Comparison of ENCODE assay signal across 24 cellular contexts in the genomic region with DNA sequence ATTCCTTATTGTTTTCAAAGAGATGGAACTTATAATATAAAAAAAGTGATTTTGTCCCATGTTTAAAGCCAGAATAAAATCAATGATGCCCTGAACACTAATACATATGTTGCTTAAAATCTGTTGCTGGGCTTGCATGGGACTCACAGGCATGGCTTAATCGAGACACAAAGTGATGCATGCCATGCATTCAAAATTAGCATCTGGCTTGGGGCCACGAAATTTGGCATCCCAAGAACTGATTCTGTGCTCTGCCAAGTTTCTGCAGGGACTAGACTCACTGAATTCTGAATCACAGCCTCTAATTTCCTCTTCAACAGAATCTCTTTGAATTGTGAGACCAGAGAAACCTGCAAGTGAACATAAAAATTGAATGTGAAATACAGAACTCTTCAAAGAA.
A peak's percentile ranks its signal among the peaks of the same experiment; 100 is the strongest.
DNase-seq lines count a peak whose midpoint lies in the region; ATAC-seq and TF ChIP-seq lines count a peak whose summit lies in the region.
"Had no signal": no experiment of that assay in that cellular context is flagged by ENCODE, and none has a peak within 500 bp of the region (broad histone marks: within the 10 kb centered on the region; RNA-seq: fewer than 3 reads in every experiment).

No MANE protein-coding gene starts in this region.

- POLR2A ChIA-PET in HEK293T (lab: Yijun Ruan, JAX), result no interaction called here

- no peaks in the 10 kb centered on the region for H3K36me3 ChIP-seq in right atrium auricular region
- H3K36me3 ChIP-seq: HAP-1, ovary had no signal

- CTCF ChIA-PET in HEK293T (lab: Yijun Ruan, JAX), result no interaction called here

- H3K27me3 ChIP-seq in right atrium auricular region (no peaks in the 10 kb centered on the region), dorsolateral prefrontal cortex (no peaks in the 10 kb centered on the region)
- H3K27me3 ChIP-seq: ovary, testis had no signal

- no peak for TF ChIP-seq CTCF in right atrium auricular region (IDR thresholded peaks at IDR 0.05)
- no peak for TF ChIP-seq CTCF in dorsolateral prefrontal cortex (IDR thresholded peaks at IDR 0.05 in 54 of 56, conservative IDR thresholded peaks at IDR 0.05 in 2 of 56; ENCODE audit: low read depth in 1 of 56, partially characterized antibody in 56 of 56)

- H3K4me1 ChIP-seq in right atrium auricular region, result peaks cover 0 to 4% of the 10 kb centered on the region in 2 donors
- H3K4me1 ChIP-seq: HAP-1, testis had no signal

- intact Hi-C loops in Right ventricle myocardium inferior (cut with DNase I) (no loop called here), dorsolateral prefrontal cortex (cut with DNase I) (no loop called here)

- peak; percentile 37 for ATAC-seq in Right ventricle myocardium inferior
- ATAC-seq in GM18868 (IDR thresholded peaks at IDR 0.05; ENCODE audit: unreplicated experiment), result no peak
- no peak for ATAC-seq in GM19351 (IDR thresholded peaks at IDR 0.05; ENCODE audit: unreplicated experiment)
- ATAC-seq: activated T-cell treated with anti-CD3 and anti-CD28 coated beads, Interleukin-2, amount 50 U/mL, for 72 hours; stimulated activated effector memory CD8-positive, alpha-beta T cell treated with anti-CD3 and anti-CD28 coated beads, Interleukin-12 subunit alpha, Interleukin-12 subunit beta, amount 100 ng/mL, for 72 hours had no signal

- H3K9me3 ChIP-seq in right atrium auricular region, result no peaks in the 10 kb centered on the region
- H3K9me3 ChIP-seq: HAP-1, ovary, testis had no signal

- DNase-seq in Right ventricle myocardium inferior (ENCODE audit: missing footprints), result no peak
- no peak for DNase-seq in right atrium auricular region (ENCODE audit: low spot score)
- peak in 9 of 10 donors; percentile 23 to 76 (median 61) for DNase-seq in dorsolateral prefrontal cortex
- peak; percentile 80 for DNase-seq in inferior parietal cortex (ENCODE audit: extremely low spot score)
- no peak for DNase-seq in HEK293T (ENCODE audit: extremely low spot score)
- DNase-seq in GM03348 (ENCODE audit: low spot score), result no peak
- DNase-seq: ACHN; activated CD4-positive, alpha-beta T cell treated with anti-CD3 and anti-CD28 coated beads for 1 hour; activated CD8-positive, alpha-beta memory T cell treated with anti-CD3 and anti-CD28 coated beads for 24 hours; activated naive CD4-positive, alpha-beta T cell treated with anti-CD3 and anti-CD28 coated beads, Interleukin-2, amount 50 U/mL, for 16 hours; activated T-cell treated with anti-CD3 and anti-CD28 coated beads, Interleukin-2, amount 50 U/mL, for 72 hours; CD4-positive, alpha-beta T cell; DMS53; Karpas-422; naive B cell; NCI-H1048; NCI-H524; ovary; testis had no signal

- H3K27ac ChIP-seq in right atrium auricular region (no peak overlapping the region), dorsolateral prefrontal cortex (peak overlapping the region in 10 of 59 donors; percentile 1 to 64 (median 28))
- H3K27ac ChIP-seq: ovary, RWPE1, testis had no signal

- no peak overlapping the region for H3K4me3 ChIP-seq in right atrium auricular region
- H3K4me3 ChIP-seq in dorsolateral prefrontal cortex, result peak overlapping the region in 6 of 59 donors; percentile 1 to 23 (median 16)
- H3K4me3 ChIP-seq: HAP-1, ovary, testis had no signal

TF ChIP-seq in HEK293T, 16 proteins besides CTCF, POLR2A, EP300 and RAD21:
- no peak for TF ChIP-seq ZNF384 (IDR thresholded peaks at IDR 0.05)
- no peak for TF ChIP-seq FOXK2 (IDR thresholded peaks at IDR 0.05)
- no peak for TF ChIP-seq LEF1 (IDR thresholded peaks at IDR 0.05; ENCODE audit: borderline replicate concordance)
- TF ChIP-seq FOXA1 (IDR thresholded peaks at IDR 0.05), result no peak
- no peak for TF ChIP-seq CTBP1 (IDR thresholded peaks at IDR 0.05; ENCODE audit: borderline replicate concordance)
- no peak for TF ChIP-seq SUZ12 (IDR thresholded peaks at IDR 0.05)
- TF ChIP-seq NFRKB (IDR thresholded peaks at IDR 0.05), result no peak
- TF ChIP-seq ARNT (IDR thresholded peaks at IDR 0.05), result no peak
- TF ChIP-seq BHLHE40 (IDR thresholded peaks at IDR 0.05; ENCODE audit: borderline replicate concordance), result no peak
- no peak for TF ChIP-seq TARDBP (IDR thresholded peaks at IDR 0.05)
- no peak for TF ChIP-seq FOXM1 (IDR thresholded peaks at IDR 0.05; ENCODE audit: borderline replicate concordance)
- TF ChIP-seq, protein P1, sequence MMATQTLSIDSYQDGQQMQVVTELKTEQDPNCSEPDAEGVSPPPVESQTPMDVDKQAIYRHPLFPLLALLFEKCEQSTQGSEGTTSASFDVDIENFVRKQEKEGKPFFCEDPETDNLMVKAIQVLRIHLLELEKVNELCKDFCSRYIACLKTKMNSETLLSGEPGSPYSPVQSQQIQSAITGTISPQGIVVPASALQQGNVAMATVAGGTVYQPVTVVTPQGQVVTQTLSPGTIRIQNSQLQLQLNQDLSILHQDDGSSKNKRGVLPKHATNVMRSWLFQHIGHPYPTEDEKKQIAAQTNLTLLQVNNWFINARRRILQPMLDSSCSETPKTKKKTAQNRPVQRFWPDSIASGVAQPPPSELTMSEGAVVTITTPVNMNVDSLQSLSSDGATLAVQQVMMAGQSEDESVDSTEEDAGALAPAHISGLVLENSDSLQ (IDR thresholded peaks at IDR 0.05), result no peak
- TF ChIP-seq HDGF (IDR thresholded peaks at IDR 0.05; ENCODE audit: borderline replicate concordance), result no peak
- TF ChIP-seq ELF4 (IDR thresholded peaks at IDR 0.05), result no peak
- TF ChIP-seq SP1 (IDR thresholded peaks at IDR 0.05), result no peak
- TF ChIP-seq L3MBTL2 (conservative IDR thresholded peaks at IDR 0.05), result no peak

Comparison
In these comparisons a context has a peak if more than half of its experiments do, and no peak if none do; other contexts are left out.
1. DNase-seq: peak in dorsolateral prefrontal cortex (9 of 10) and inferior parietal cortex (single experiment); none in Right ventricle myocardium inferior (single experiment), right atrium auricular region (single experiment), HEK293T (single experiment) and GM03348 (single experiment).